8 cellular contexts compared by ENCODE assay signal in the genomic region with DNA sequence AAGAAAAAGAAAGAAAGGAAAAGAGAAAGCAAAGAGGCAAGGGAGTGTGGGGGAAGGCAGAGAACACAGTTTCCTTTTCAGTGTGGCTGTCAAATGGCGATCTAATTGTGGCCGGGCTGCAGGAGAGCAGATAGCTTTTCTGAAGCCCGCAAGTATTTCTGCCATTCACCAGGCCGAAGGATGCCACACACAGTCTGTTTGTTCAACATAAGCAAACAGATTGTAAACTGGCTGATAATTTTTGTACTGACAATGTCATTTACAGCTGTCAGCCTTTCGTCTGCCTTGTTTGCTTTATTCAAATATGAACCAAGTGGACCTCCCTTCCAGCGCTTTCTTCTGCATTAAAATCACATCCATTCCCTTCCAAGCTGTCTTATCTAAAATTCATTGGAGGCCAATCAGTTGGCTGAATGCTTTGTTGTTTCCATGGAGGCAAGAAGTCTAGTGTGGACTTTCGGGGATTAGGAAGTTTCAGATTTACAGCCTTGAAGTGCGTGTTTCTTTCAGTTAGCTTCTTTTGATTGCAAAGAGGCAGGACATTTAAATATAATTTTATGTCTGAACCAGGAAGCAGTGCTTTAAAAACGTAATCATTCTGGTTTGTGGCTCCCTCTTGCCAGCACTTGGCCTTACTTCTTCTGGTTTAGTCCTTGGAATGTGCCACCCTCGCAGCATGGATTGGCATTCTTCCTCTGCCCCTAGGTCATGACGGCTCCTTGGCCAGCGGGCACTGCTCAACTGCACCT.
A peak's percentile ranks its signal among the peaks of the same experiment; 100 is the strongest.
DNase-seq lines count a peak whose midpoint lies in the region; ATAC-seq and TF ChIP-seq lines count a peak whose summit lies in the region.

No MANE protein-coding gene starts in this region.

- H3K36me3 ChIP-seq in GM23248 (ENCODE audit: low read depth) (no peaks in the 10 kb centered on the region), PC-3 (ENCODE audit: low read depth, low read length) (no peaks in the 10 kb centered on the region), iPS-15b (ENCODE audit: control insufficient read depth, insufficient read depth, low read length) (no peaks in the 10 kb centered on the region), smooth muscle cell (ENCODE audit: low read depth) (no peaks in the 10 kb centered on the region)
- no peaks in the 10 kb centered on the region for H3K36me3 ChIP-seq in effector memory CD4-positive, alpha-beta T cell (ENCODE audit: control insufficient read depth, insufficient read depth, low read length)

- H2AFZ ChIP-seq in GM23248 (peak overlapping the region; percentile 84), PC-3 (ENCODE audit: low read length) (peak overlapping the region; percentile 90), smooth muscle cell (ENCODE audit: low read depth) (peak overlapping the region; percentile 22)

- CTCF ChIA-PET in PC-3 (lab: Charles Lee): interaction anchor here (0.6 kb wide), 1 partner anchor 70 kb away, joined by 3 read pairs; no protein-coding TSS in a partner anchor

- POLR2A ChIA-PET in PC-3 (lab: Charles Lee; ENCODE audit: unreplicated experiment): no interaction called here

- H3K79me2 ChIP-seq in GM23248 (ENCODE audit: insufficient read depth) (no peaks in the 10 kb centered on the region), PC-3 (ENCODE audit: low read length) (no peaks in the 10 kb centered on the region), smooth muscle cell (ENCODE audit: low read depth) (no peaks in the 10 kb centered on the region)

- DNase-seq in GM23248 (peak; percentile 15), PC-3 (peak; percentile 63), smooth muscle cell (lab: John Stamatoyannopoulos, UW; ENCODE audit: unreplicated experiment) (no peak), globus pallidus (ENCODE audit: low spot score) (no peak)
- DNase-seq in activated T-cell treated with anti-CD3 and anti-CD28 coated beads, Interleukin-2, amount 50 U/mL, for 48 hours: no peak
- DNase-seq in effector memory CD4-positive, alpha-beta T cell: no peak

- H3K9me3 ChIP-seq in GM23248 (ENCODE audit: low read depth): no peaks in the 10 kb centered on the region
- no peaks in the 10 kb centered on the region for H3K9me3 ChIP-seq in PC-3 (ENCODE audit: low read length)
- no peaks in the 10 kb centered on the region for H3K9me3 ChIP-seq in iPS-15b (ENCODE audit: control insufficient read depth, insufficient read depth, low read length)
- no peaks in the 10 kb centered on the region for H3K9me3 ChIP-seq in smooth muscle cell (replicated peaks; ENCODE audit: low read depth)
- H3K9me3 ChIP-seq in effector memory CD4-positive, alpha-beta T cell (ENCODE audit: control insufficient read depth, low read length): no peaks in the 10 kb centered on the region

- peak overlapping the region; percentile 64 for H3K4me2 ChIP-seq in GM23248 (ENCODE audit: unreplicated experiment)
- H3K4me2 ChIP-seq in PC-3 (ENCODE audit: low read length): peak overlapping the region; percentile 95
- H3K4me2 ChIP-seq in smooth muscle cell: peak overlapping the region; percentile 74

- H3K4me3 ChIP-seq in GM23248 (peak overlapping the region; percentile 41), PC-3 (ENCODE audit: low read length) (peak overlapping the region; percentile 68), iPS-15b (ENCODE audit: low read depth, low read length) (peak overlapping the region; percentile 33), smooth muscle cell (peak overlapping the region; percentile 37)
- no peak overlapping the region for H3K4me3 ChIP-seq in effector memory CD4-positive, alpha-beta T cell (ENCODE audit: insufficient read depth, low read depth, low read length, poor library complexity, severe bottlenecking)

- H3K4me1 ChIP-seq in GM23248 (ENCODE audit: insufficient read depth) (peaks cover 10% of the 10 kb centered on the region; the same call in 1 of the 2 replicates), PC-3 (ENCODE audit: insufficient read depth, low read length) (peaks cover 35% of the 10 kb centered on the region), iPS-15b (ENCODE audit: control insufficient read depth, insufficient read depth, low read length) (peaks cover 23% of the 10 kb centered on the region), smooth muscle cell (ENCODE audit: low read depth) (peaks cover 15% of the 10 kb centered on the region)
- H3K4me1 ChIP-seq in effector memory CD4-positive, alpha-beta T cell (ENCODE audit: control insufficient read depth, insufficient read depth, low read length, poor library complexity, severe bottlenecking): no peaks in the 10 kb centered on the region

- WGBS in GM23248 (ENCODE audit: low coverage in 1 of 2, low lambda C conversion rate in 2 of 2, missing lambda C conversion rate in 2 of 2), 2 experiments: 13 to 16% methylated on average over 12 of the region's 12 CpGs
- 35% methylated on average over 12 of the region's 12 CpGs for WGBS in smooth muscle cell (ENCODE audit: low lambda C conversion rate)

- BruUV-seq in PC-3 (replicated peaks; lab: Mats Ljungman, UMichigan): no TSS peak

- intact Hi-C loops in PC-3 (cut with micrococcal nuclease): loop anchor here (1.0 kb wide), 2 partner anchors 14 to 28 kb away; no protein-coding TSS in a partner anchor

- H3K9ac ChIP-seq in GM23248 (no peak overlapping the region), PC-3 (ENCODE audit: low read length) (peak overlapping the region; percentile 25), iPS-15b (ENCODE audit: low read depth, low read length) (no peak overlapping the region), smooth muscle cell (ENCODE audit: low read depth) (no peak overlapping the region)

- no peak overlapping the region for H3K27ac ChIP-seq in GM23248
- peak overlapping the region; percentile 51 for H3K27ac ChIP-seq in PC-3 (ENCODE audit: low read length)
- H3K27ac ChIP-seq in smooth muscle cell (ENCODE audit: low read depth): no peak overlapping the region
- no peak overlapping the region for H3K27ac ChIP-seq in effector memory CD4-positive, alpha-beta T cell (ENCODE audit: insufficient read depth, low read length, poor library complexity, severe bottlenecking)

- in situ Hi-C loops in GM23248 (cut with MboI): no loop called here

- ATAC-seq in PC-3: peak; percentile 63
- ATAC-seq in GM18861 (IDR thresholded peaks at IDR 0.05; ENCODE audit: unreplicated experiment): no peak

- H3F3A ChIP-seq in GM23248 (ENCODE audit: insufficient read depth): no peaks in the 10 kb centered on the region
- peaks cover 5% of the 10 kb centered on the region for H3F3A ChIP-seq in PC-3 (ENCODE audit: low read length, unreplicated experiment)
- no peaks in the 10 kb centered on the region for H3F3A ChIP-seq in smooth muscle cell (ENCODE audit: low read depth)

- H3K9me2 ChIP-seq in GM23248 (ENCODE audit: insufficient read depth) (no peaks in the 10 kb centered on the region), PC-3 (replicated peaks; ENCODE audit: low read length) (no peaks in the 10 kb centered on the region)

- TF ChIP-seq CTCF in PC-3 (conservative IDR thresholded peaks at IDR 0.05; ENCODE audit: low read depth, low read length) (no peak), smooth muscle cell (IDR thresholded peaks at IDR 0.05; ENCODE audit: borderline replicate concordance, insufficient read depth, poor library complexity, severe bottlenecking) (no peak)

- H4K20me1 ChIP-seq in GM23248 (ENCODE audit: insufficient read depth): no peaks in the 10 kb centered on the region
- no peaks in the 10 kb centered on the region for H4K20me1 ChIP-seq in PC-3 (ENCODE audit: low read length)
- no peaks in the 10 kb centered on the region for H4K20me1 ChIP-seq in smooth muscle cell (ENCODE audit: low read depth)

- H3K27me3 ChIP-seq in GM23248 (replicated peaks; ENCODE audit: insufficient read depth): no peaks in the 10 kb centered on the region; the same call in 1 of the 2 replicates
- H3K27me3 ChIP-seq in PC-3 (ENCODE audit: low read length): no peaks in the 10 kb centered on the region
- H3K27me3 ChIP-seq in iPS-15b (ENCODE audit: control insufficient read depth, insufficient read depth, low read length): peaks cover 56% of the 10 kb centered on the region
- peaks cover 80% of the 10 kb centered on the region for H3K27me3 ChIP-seq in smooth muscle cell (ENCODE audit: low read depth)
- no peaks in the 10 kb centered on the region for H3K27me3 ChIP-seq in effector memory CD4-positive, alpha-beta T cell (replicated peaks; ENCODE audit: control insufficient read depth, insufficient read depth, low read length, poor library complexity, severe bottlenecking)

Comparison
In these comparisons a context has a peak if more than half of its experiments do, and no peak if none do; other contexts are left out.
1. DNase-seq: peak in GM23248 (single experiment) and PC-3 (single experiment); none in smooth muscle cell (single experiment), activated T-cell treated with anti-CD3 and anti-CD28 coated beads, Interleukin-2, amount 50 U/mL, for 48 hours (0 of 2), globus pallidus (single experiment) and effector memory CD4-positive, alpha-beta T cell (0 of 3).
2. H2AFZ ChIP-seq: peak in every context shown above with its lines; median percentile 90 in PC-3; 84 in GM23248; 22 in smooth muscle cell.
3. Peak in every context shown above with its lines, with median percentiles within 50 percentile points of each other: H3K4me2 ChIP-seq.